ENCODE assay signal across 1 cellular context in the genomic region with DNA sequence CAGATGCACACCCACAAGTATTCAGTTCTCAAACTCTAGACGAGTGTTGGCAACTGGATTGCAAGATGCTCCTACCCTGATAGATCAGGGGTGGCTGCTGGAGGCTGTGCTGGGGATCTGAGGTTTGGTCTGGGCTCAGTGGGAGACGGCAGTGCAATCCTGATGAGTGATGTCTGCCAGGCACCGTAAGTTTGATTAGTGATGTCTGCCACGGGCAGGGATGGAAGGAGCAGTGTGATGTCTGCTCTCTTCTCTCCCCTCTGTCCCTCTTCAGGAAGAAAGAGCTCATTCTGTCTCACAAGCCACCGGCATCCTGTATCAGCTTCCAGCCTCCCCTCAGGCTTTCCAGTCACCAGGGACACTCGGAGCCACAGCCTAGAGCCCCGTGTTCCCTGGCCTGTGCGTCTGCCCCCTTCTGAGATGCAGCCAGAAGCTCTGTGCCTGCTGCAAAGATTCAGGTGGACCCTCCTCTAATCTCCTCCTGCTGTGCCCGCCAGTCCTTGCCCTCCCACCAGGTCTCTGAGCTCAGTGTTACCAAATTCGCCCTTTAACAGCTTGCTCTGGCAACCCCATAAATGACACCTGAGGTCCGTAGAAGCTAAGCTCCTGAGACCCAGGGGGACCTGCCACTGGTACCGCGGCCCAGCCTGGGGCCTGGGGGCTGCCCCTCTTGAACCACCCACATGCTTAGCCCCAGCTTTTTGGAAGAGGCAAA.
TF ChIP-seq lines count a peak whose summit lies in the region.

No MANE protein-coding gene starts in this region.

TF ChIP-seq in IMR-90, 13 proteins besides CTCF, POLR2A, EP300 and RAD21:
- no peak for TF ChIP-seq CHD1 (IDR thresholded peaks at IDR 0.05; ENCODE audit: low read depth, low read length)
- TF ChIP-seq SMC3 (IDR thresholded peaks at IDR 0.05; ENCODE audit: low read depth, low read length), result no peak
- TF ChIP-seq NFE2L2 (IDR thresholded peaks at IDR 0.05; ENCODE audit: low read depth, low read length), result no peak
- TF ChIP-seq MXI1 (IDR thresholded peaks at IDR 0.05; ENCODE audit: borderline replicate concordance, low read depth, low read length), result no peak
- TF ChIP-seq MAZ (IDR thresholded peaks at IDR 0.05; ENCODE audit: borderline replicate concordance, low read depth, low read length), result no peak
- TF ChIP-seq RCOR1 (IDR thresholded peaks at IDR 0.05; ENCODE audit: insufficient replicate concordance, low read length), result no peak
- TF ChIP-seq RFX5 (IDR thresholded peaks at IDR 0.05; ENCODE audit: low read depth, low read length), result no peak
- TF ChIP-seq, protein P1, sequence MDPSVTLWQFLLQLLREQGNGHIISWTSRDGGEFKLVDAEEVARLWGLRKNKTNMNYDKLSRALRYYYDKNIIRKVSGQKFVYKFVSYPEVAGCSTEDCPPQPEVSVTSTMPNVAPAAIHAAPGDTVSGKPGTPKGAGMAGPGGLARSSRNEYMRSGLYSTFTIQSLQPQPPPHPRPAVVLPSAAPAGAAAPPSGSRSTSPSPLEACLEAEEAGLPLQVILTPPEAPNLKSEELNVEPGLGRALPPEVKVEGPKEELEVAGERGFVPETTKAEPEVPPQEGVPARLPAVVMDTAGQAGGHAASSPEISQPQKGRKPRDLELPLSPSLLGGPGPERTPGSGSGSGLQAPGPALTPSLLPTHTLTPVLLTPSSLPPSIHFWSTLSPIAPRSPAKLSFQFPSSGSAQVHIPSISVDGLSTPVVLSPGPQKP (IDR thresholded peaks at IDR 0.05; ENCODE audit: borderline replicate concordance, low read depth, low read length), result no peak
- no peak for TF ChIP-seq FOS (IDR thresholded peaks at IDR 0.05; ENCODE audit: low read depth, low read length)
- no peak for TF ChIP-seq MAFK (IDR thresholded peaks at IDR 0.05; ENCODE audit: low read depth, low read length)
- TF ChIP-seq USF2 (IDR thresholded peaks at IDR 0.05; ENCODE audit: low read depth, low read length), result no peak
- no peak for TF ChIP-seq BHLHE40 (IDR thresholded peaks at IDR 0.05; ENCODE audit: low read depth, low read length)
